ENCODE assay signal across 8 cellular contexts in the genomic region with DNA sequence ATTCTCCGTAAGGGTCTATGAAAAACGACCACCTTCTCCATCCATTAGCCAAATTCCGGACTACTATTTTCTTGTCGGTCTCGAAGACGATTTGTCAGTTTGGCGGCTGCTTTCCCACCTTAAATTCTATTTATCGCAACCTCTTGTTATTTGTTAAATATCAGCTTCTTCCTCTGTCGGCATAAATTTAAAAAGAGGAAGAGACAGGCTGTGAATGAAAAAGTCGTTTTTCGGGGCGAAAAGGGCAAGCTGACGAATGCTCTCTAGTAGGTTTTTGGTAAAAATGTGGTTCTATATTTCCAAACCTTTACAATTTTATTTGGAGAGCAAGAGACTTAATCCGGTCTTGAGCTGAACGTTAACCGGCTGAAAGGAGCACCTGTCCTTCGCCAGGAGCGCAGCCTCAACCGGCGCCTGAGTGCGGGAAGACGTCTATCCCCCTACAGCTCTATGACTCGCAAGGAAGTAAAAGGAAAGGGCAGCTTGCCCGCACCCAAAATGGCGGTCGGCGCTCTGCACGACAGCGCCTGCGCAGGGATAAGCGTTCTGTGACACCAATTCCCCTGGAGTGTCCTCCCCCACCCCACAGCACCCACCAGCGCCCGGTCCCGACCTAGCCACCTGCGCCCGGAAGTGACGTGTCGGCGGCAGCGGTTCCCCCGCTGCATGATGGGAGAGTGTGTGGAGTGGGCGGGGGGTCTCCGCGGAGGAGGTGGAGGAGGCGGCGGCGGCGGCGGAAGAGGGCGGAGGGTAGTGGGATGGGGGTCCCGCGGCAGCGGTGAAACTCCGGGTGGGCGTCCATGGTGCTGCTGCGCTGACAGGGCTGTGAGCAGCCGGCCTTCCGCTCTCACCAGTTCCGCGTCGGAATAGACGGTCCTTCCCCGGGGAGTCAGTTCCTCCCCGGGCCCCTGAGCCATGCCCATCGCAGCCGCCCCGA. TPM values are rescaled to one million over a fixed set of nuclear protein-coding genes. Genes with fewer than 3 reads are reported as not detected.
DNase-seq lines count a peak whose midpoint lies in the region; ATAC-seq and TF ChIP-seq lines count a peak whose summit lies in the region.

AFTPH (plus strand) TSS at position 662 of the 937 bp plus-strand sequence. CDS start 27,147 bp downstream, outside the sequence.

- 0% methylated on average over 53 to 67 of the region's 67 CpGs for WGBS in esophagus, 2 donors

- intact Hi-C loops in Panc1 (cut with micrococcal nuclease; ENCODE audit: unreplicated experiment) = loop anchor here (2.0 to 5.0 kb wide), 2 partner anchors 38 to 349 kb away; no protein-coding TSS in a partner anchor

- H3K27me3 ChIP-seq in Panc1 (ENCODE audit: control insufficient read depth, insufficient read depth, low read length) (peaks cover 10% of the 10 kb centered on the region), esophagus (ENCODE audit: control insufficient read depth in 1 of 2, insufficient read depth in 2 of 2, low read length in 2 of 2) (no peaks in the 10 kb centered on the region), muscle layer of colon (ENCODE audit: control insufficient read depth in 1 of 2, insufficient read depth in 2 of 2, low read length in 2 of 2) (no peaks in the 10 kb centered on the region)

- H3K27me3 Mint-ChIP-seq in activated T-cell treated with anti-CD3 and anti-CD28 coated beads, Interleukin-2, amount 50 U/mL, for 4 hours (ENCODE audit: low read depth) = no peaks in the 10 kb centered on the region

- no TSS peak for BruUV-seq in Panc1 (replicated peaks; lab: Mats Ljungman, UMichigan)

- no peaks in the 10 kb centered on the region for H3K36me3 Mint-ChIP-seq in activated T-cell treated with anti-CD3 and anti-CD28 coated beads, Interleukin-2, amount 50 U/mL, for 4 hours (ENCODE audit: insufficient read depth)

- in situ Hi-C loops in Panc1 (cut with HindIII; ENCODE audit: low pct_unique_long_range_greater_than_20kb, low sequenced_read_pairs) = no loop called here

- DNase-seq in DMS153 treated with DMSO at 0.1 percent for 48 hours (lab: John Stamatoyannopoulos, UW; ENCODE audit: unreplicated experiment) = peak; percentile 97
- peak; percentile 90 for DNase-seq in KG1 (lab: John Stamatoyannopoulos, UW)
- peak; percentile 95 for DNase-seq in Panc1 (ENCODE audit: low read depth, low spot score)
- DNase-seq in activated T-cell treated with anti-CD3 and anti-CD28 coated beads, Interleukin-2, amount 50 U/mL, for 4 hours = peak; percentile 99
- peak; percentile 98 for DNase-seq in stimulated activated CD8-positive, alpha-beta memory T cell treated with anti-CD3 and anti-CD28 coated beads, Interleukin-7, amount 100 ng/mL, for 24 hours (ENCODE audit: low read depth)

- ATAC-seq in GM21717 (IDR thresholded peaks at IDR 0.05; ENCODE audit: unreplicated experiment) (peak; percentile 79), Panc1 (peak; percentile 100)
- ATAC-seq in activated T-cell treated with anti-CD3 and anti-CD28 coated beads, Interleukin-2, amount 50 U/mL, for 4 hours = peak; percentile 88 to 91

- H3K4me3 ChIP-seq in Panc1 (ENCODE audit: low read depth in 2 of 2, low read length in 2 of 2) = peak within 1 kb of the TSS; percentile 94
- H3K4me3 ChIP-seq in esophagus (ENCODE audit: low read depth in 1 of 2, low read length in 2 of 2) = peak within 1 kb of the TSS; percentile 81 to 98
- H3K4me3 ChIP-seq in muscle layer of colon (ENCODE audit: low read depth in 1 of 2, low read length in 2 of 2) = peak within 1 kb of the TSS; percentile 85 to 90

- H3K9me3 ChIP-seq in Panc1 (ENCODE audit: control insufficient read depth, insufficient read depth, low read depth, low read length) (no peaks in the 10 kb centered on the region), esophagus (ENCODE audit: control insufficient read depth in 2 of 2, insufficient read depth in 1 of 2, low read depth in 1 of 2, low read length in 1 of 2) (no peaks in the 10 kb centered on the region), muscle layer of colon (ENCODE audit: low read length) (no peaks in the 10 kb centered on the region)

- CTCF ChIA-PET in Panc1 (lab: Charles Lee) = interaction anchor here (0.5 kb wide), 1 partner anchor 59 kb away, joined by 15 read pairs; no protein-coding TSS in a partner anchor

- no peak for TF ChIP-seq CTCF in Panc1 (IDR thresholded peaks at IDR 0.05)

- H3K9ac ChIP-seq in muscle layer of colon (ENCODE audit: low read length) = peak within 1 kb of the TSS; percentile 72

- H3K27ac ChIP-seq in Panc1 (ENCODE audit: low read length) = peak within 1 kb of the TSS; percentile 95
- peak within 1 kb of the TSS; percentile 93 for H3K27ac ChIP-seq in esophagus (ENCODE audit: low read depth in 2 of 2, low read length in 1 of 2)
- H3K27ac ChIP-seq in muscle layer of colon (ENCODE audit: low read depth, low read length) = peak within 1 kb of the TSS; percentile 81

- peaks cover 16% of the 10 kb centered on the region for H3K4me1 ChIP-seq in Panc1 (ENCODE audit: control insufficient read depth, insufficient read depth, low read length)
- peaks cover 0 to 2% of the 10 kb centered on the region in 2 donors for H3K4me1 ChIP-seq in esophagus (ENCODE audit: control insufficient read depth in 2 of 2, insufficient read depth in 2 of 2, low read length in 1 of 2)
- H3K4me1 ChIP-seq in muscle layer of colon (ENCODE audit: insufficient read depth, low read length) = peaks cover 16% of the 10 kb centered on the region

- POLR2A ChIA-PET in Panc1 (lab: Charles Lee) = interaction anchor here (0.7 kb wide), 1 partner anchor 130 kb away, joined by 3 read pairs; the partner anchor contains the start of gene SERTAD2

- peaks cover 32% of the 10 kb centered on the region for H3K4me1 Mint-ChIP-seq in activated T-cell treated with anti-CD3 and anti-CD28 coated beads, Interleukin-2, amount 50 U/mL, for 4 hours (ENCODE audit: low read depth)

- peak within 1 kb of the TSS; percentile 99 for H3K4me3 Mint-ChIP-seq in activated T-cell treated with anti-CD3 and anti-CD28 coated beads, Interleukin-2, amount 50 U/mL, for 4 hours

- H3K36me3 ChIP-seq in Panc1 (ENCODE audit: control insufficient read depth, insufficient read depth, low read length) = no peaks in the 10 kb centered on the region; the same call in 1 of the 2 replicates
- no peaks in the 10 kb centered on the region for H3K36me3 ChIP-seq in esophagus (ENCODE audit: control insufficient read depth in 2 of 2, insufficient read depth in 2 of 2, low read length in 1 of 2)
- no peaks in the 10 kb centered on the region for H3K36me3 ChIP-seq in muscle layer of colon (ENCODE audit: insufficient read depth, low read length)

- no peaks in the 10 kb centered on the region for H3K9me3 Mint-ChIP-seq in activated T-cell treated with anti-CD3 and anti-CD28 coated beads, Interleukin-2, amount 50 U/mL, for 4 hours

RNA-seq across cellular contexts. Expression of gene AFTPH, which starts in this region (rescaled TPM):
- total RNA-seq in Panc1 (2021; ENCODE audit: unreplicated experiment) = 17.9 TPM
- 10.6 TPM for polyA plus RNA-seq in Panc1 (2012; ENCODE audit: insufficient read length)
- total RNA-seq in activated T-cell treated with anti-CD3 and anti-CD28 coated beads, Interleukin-2, amount 50 U/mL, for 4 hours = 10 to 100 TPM; 33.7 to 38.2 (median 37.4) TPM
- polyA plus RNA-seq in esophagus = 10 to 100 TPM; 23.1 to 29.2 TPM

Comparison
In these comparisons a context has a peak if more than half of its experiments do, and no peak if none do; other contexts are left out.
1. Peak in every context shown above with its lines: DNase-seq, ATAC-seq, H3K4me3 ChIP-seq and H3K27ac ChIP-seq.